Comparison of ENCODE assay signal across 22 cellular contexts in genomic region chr14:105850853-105851581, GRCh38.
DNase-seq lines count a peak whose midpoint lies in the region; ATAC-seq and TF ChIP-seq lines count a peak whose summit lies in the region.
"Had no signal": no experiment of that assay in that cellular context is flagged by ENCODE, and none has a peak within 500 bp of the region (broad histone marks: within the 10 kb centered on the region; RNA-seq: fewer than 3 reads in every experiment).

No MANE protein-coding gene starts in this region.

- ATAC-seq in effector memory CD8-positive, alpha-beta T cell (replicated peaks) = no peak
- no peak for ATAC-seq in gastroesophageal sphincter
- ATAC-seq: T-helper 17 cell had no signal

- CTCF ChIA-PET in activated naive CD4-positive, alpha-beta T cell treated with anti-CD3 and anti-CD28 coated beads for 36 hours (lab: Charles Lee) = no interaction called here

- TF ChIP-seq EP300 in gastroesophageal sphincter (IDR thresholded peaks at IDR 0.05) = no peak

- WGBS in testis, 2 donors = 82 to 88% methylated on average over 18 to 27 of the region's 27 CpGs
- WGBS in gastroesophageal sphincter (ENCODE audit: low coverage in 1 of 2), 2 donors = 70 to 80% methylated on average over 2 to 4 of the region's 27 CpGs

- no peak overlapping the region for H3K27ac Mint-ChIP-seq in activated naive CD4-positive, alpha-beta T cell treated with anti-CD3 and anti-CD28 coated beads for 36 hours
- H3K27ac Mint-ChIP-seq in effector memory CD8-positive, alpha-beta T cell = no peak overlapping the region
- H3K27ac Mint-ChIP-seq: T-helper 17 cell had no signal

- no peak overlapping the region for H3K27ac ChIP-seq in testis
- no peak overlapping the region for H3K27ac ChIP-seq in gastroesophageal sphincter
- H3K27ac ChIP-seq: KMS-11, stomach had no signal

- intact Hi-C loops in activated naive CD4-positive, alpha-beta T cell treated with anti-CD3 and anti-CD28 coated beads for 36 hours (cut with micrococcal nuclease) = no loop called here
- intact Hi-C loops in testis (cut with DNase I; ENCODE audit: low total_unique reads) = no loop called here

- TF ChIP-seq POLR2A in GM19193 (IDR thresholded peaks at IDR 0.05; ENCODE audit: extremely low read depth, insufficient read depth, insufficient read length) (peak; percentile 30), testis (IDR thresholded peaks at IDR 0.05) (no peak), gastroesophageal sphincter (IDR thresholded peaks at IDR 0.05) (no peak)

- H3K4me1 ChIP-seq in testis (no peaks in the 10 kb centered on the region), gastroesophageal sphincter (no peaks in the 10 kb centered on the region)
- H3K4me1 ChIP-seq: stomach had no signal

- H3K4me3 ChIP-seq in testis (no peak overlapping the region), gastroesophageal sphincter (no peak overlapping the region)
- H3K4me3 ChIP-seq: BLaER1 treated with 17β-estradiol and CSF1 and Interleukin-3, amounts not matched to agents 10 nM and 100 nM; stomach had no signal

- no peak overlapping the region for H3K4me3 Mint-ChIP-seq in activated naive CD4-positive, alpha-beta T cell treated with anti-CD3 and anti-CD28 coated beads for 36 hours
- H3K4me3 Mint-ChIP-seq in effector memory CD8-positive, alpha-beta T cell = no peak overlapping the region
- H3K4me3 Mint-ChIP-seq: T-helper 17 cell had no signal

- H3K27me3 Mint-ChIP-seq in activated naive CD4-positive, alpha-beta T cell treated with anti-CD3 and anti-CD28 coated beads for 36 hours (ENCODE audit: low read depth) = no peaks in the 10 kb centered on the region
- H3K27me3 Mint-ChIP-seq in effector memory CD8-positive, alpha-beta T cell = peaks cover 4 to 6% of the 10 kb centered on the region in 2 donors

- H3K9me3 Mint-ChIP-seq in activated naive CD4-positive, alpha-beta T cell treated with anti-CD3 and anti-CD28 coated beads for 36 hours = no peaks in the 10 kb centered on the region
- no peaks in the 10 kb centered on the region for H3K9me3 Mint-ChIP-seq in effector memory CD8-positive, alpha-beta T cell

- no peaks in the 10 kb centered on the region for H3K36me3 ChIP-seq in testis (ENCODE audit: low read depth, missing control alignments)
- H3K36me3 ChIP-seq in gastroesophageal sphincter = no peaks in the 10 kb centered on the region
- H3K36me3 ChIP-seq: stomach had no signal

- TF ChIP-seq CTCF in testis (IDR thresholded peaks at IDR 0.05) (no peak), gastroesophageal sphincter (IDR thresholded peaks at IDR 0.05) (no peak)

- peak; percentile 1 for DNase-seq in activated naive CD4-positive, alpha-beta T cell treated with Interleukin-2 at 50 U/mL for 16 hours
- DNase-seq in activated naive CD4-positive, alpha-beta T cell treated with anti-CD3 and anti-CD28 coated beads for 36 hours = no peak
- peak; percentile 29 for DNase-seq in ecto neural progenitor cell (ENCODE audit: low spot score)
- peak; percentile 7 for DNase-seq in testis
- no peak for DNase-seq in effector memory CD8-positive, alpha-beta T cell
- no peak for DNase-seq in LoVo (ENCODE audit: low spot score)
- DNase-seq: activated CD4-positive, alpha-beta T cell treated with anti-CD3 and anti-CD28 coated beads for 4 hours; activated effector memory CD4-positive, alpha-beta T cell treated with anti-CD3 and anti-CD28 coated beads, Interleukin-2, amount 50 U/mL, for 16 hours; HCEC 1CT; mesenchymal stem cell; NCI-H187 treated with DMSO at 0.1 percent for 48 hours; NCI-H2227 treated with DMSO at 0.1 percent for 48 hours; NCI-H748 treated with DMSO at 0.1 percent for 48 hours; occipital lobe; stimulated activated CD4-positive, alpha-beta T cell treated with anti-CD3 and anti-CD28 coated beads, Interleukin-4, amount 100 ng/mL, for 4 hours; stomach; trophoblast cell had no signal

- H3K36me3 Mint-ChIP-seq in activated naive CD4-positive, alpha-beta T cell treated with anti-CD3 and anti-CD28 coated beads for 36 hours (ENCODE audit: low read depth) = no peaks in the 10 kb centered on the region
- peaks cover 3% of the 10 kb centered on the region for H3K36me3 Mint-ChIP-seq in effector memory CD8-positive, alpha-beta T cell (ENCODE audit: insufficient read depth)

- no peaks in the 10 kb centered on the region for H3K4me1 Mint-ChIP-seq in activated naive CD4-positive, alpha-beta T cell treated with anti-CD3 and anti-CD28 coated beads for 36 hours (ENCODE audit: low read depth)
- H3K4me1 Mint-ChIP-seq in effector memory CD8-positive, alpha-beta T cell (ENCODE audit: low read depth in 2 of 2) = peaks cover 5 to 9% of the 10 kb centered on the region in 2 donors
- H3K4me1 Mint-ChIP-seq: T-helper 17 cell had no signal

- H3K9me3 ChIP-seq in testis (no peaks in the 10 kb centered on the region), gastroesophageal sphincter (peaks cover 0 to 13% (median 0%) of the 10 kb centered on the region in 3 donors)
- H3K9me3 ChIP-seq: BLaER1 treated with 17β-estradiol and CSF1 and Interleukin-3, amounts not matched to agents 10 nM and 100 nM had no signal

- H3K27me3 ChIP-seq in testis (no peaks in the 10 kb centered on the region), gastroesophageal sphincter (peaks cover 1% of the 10 kb centered on the region)

Comparison
In these comparisons a context has a peak if more than half of its experiments do, and no peak if none do; other contexts are left out.
1. DNase-seq: peak in activated naive CD4-positive, alpha-beta T cell treated with Interleukin-2 at 50 U/mL for 16 hours (single experiment), ecto neural progenitor cell (single experiment) and testis (single experiment); none in activated naive CD4-positive, alpha-beta T cell treated with anti-CD3 and anti-CD28 coated beads for 36 hours (single experiment), effector memory CD8-positive, alpha-beta T cell (0 of 3) and LoVo (single experiment).